16 cellular contexts compared by ENCODE assay signal in genomic region chr15:52144656-52145055, GRCh38. TPM values are rescaled to one million over a fixed set of nuclear protein-coding genes. Genes with fewer than 3 reads are reported as not detected.
A peak's percentile ranks its signal among the peaks of the same experiment; 100 is the strongest.
DNase-seq lines count a peak whose midpoint lies in the region; ATAC-seq and TF ChIP-seq lines count a peak whose summit lies in the region.
"Had no signal": no experiment of that assay in that cellular context is flagged by ENCODE, and none has a peak within 500 bp of the region (broad histone marks: within the 10 kb centered on the region; RNA-seq: fewer than 3 reads in every experiment).

No MANE protein-coding gene starts in this region.

- 96 to 100% methylated on average over 1 to 7 of the region's 7 CpGs for WGBS in mesodermal cell (ENCODE audit: insufficient coverage in 2 of 2), 2 experiments

- POLR2A ChIA-PET in PC-3 (lab: Charles Lee; ENCODE audit: unreplicated experiment), result no interaction called here

- ATAC-seq in PC-3 (peak; percentile 58), HG02678 (IDR thresholded peaks at IDR 0.05; ENCODE audit: unreplicated experiment) (no peak), HG02763 (IDR thresholded peaks at IDR 0.05; ENCODE audit: unreplicated experiment) (no peak)

- no peak overlapping the region for H2AFZ ChIP-seq in PC-3 (ENCODE audit: low read length)

- H3K36me3 ChIP-seq in PC-3 (ENCODE audit: low read depth, low read length) (no peaks in the 10 kb centered on the region), mesodermal cell (ENCODE audit: control insufficient read depth, insufficient read depth, low read length) (peaks cover 28% of the 10 kb centered on the region)

- H4K20me1 ChIP-seq in PC-3 (ENCODE audit: low read length), result no peaks in the 10 kb centered on the region

- H3F3A ChIP-seq in PC-3 (ENCODE audit: low read length, unreplicated experiment), result no peaks in the 10 kb centered on the region

- intact Hi-C loops in PC-3 (cut with micrococcal nuclease), result loop anchor here (5.0 kb wide), 1 partner anchor 42 kb away; no protein-coding TSS in a partner anchor

- peak; percentile 85 for DNase-seq in Daoy (ENCODE audit: low read depth)
- peak; percentile 43 for DNase-seq in PC-3
- peak; percentile 50 to 81 for DNase-seq in cardiac fibroblast (ENCODE audit: low read depth in 2 of 2)
- DNase-seq in NOMO-1 (lab: John Stamatoyannopoulos, UW; ENCODE audit: unreplicated experiment in 2 of 2), result no peak
- DNase-seq in ecto neural progenitor cell (ENCODE audit: low spot score), result no peak
- DNase-seq: CD4-positive, CD25-positive, alpha-beta regulatory T cell; GDM1; immature natural killer cell; NCI-H187 treated with DMSO at 0.1 percent for 48 hours; NCI-H82; WERI-Rb-1 had no signal

- no peak for TF ChIP-seq CTCF in PC-3 (conservative IDR thresholded peaks at IDR 0.05; ENCODE audit: low read depth, low read length)
- TF ChIP-seq CTCF in cardiac fibroblast (IDR thresholded peaks at IDR 0.05; ENCODE audit: low read depth, low read length), result no peak

- no peaks in the 10 kb centered on the region for H3K79me2 ChIP-seq in PC-3 (ENCODE audit: low read length)

- no peaks in the 10 kb centered on the region for H3K27me3 ChIP-seq in PC-3 (ENCODE audit: low read length)

- CTCF ChIA-PET in PC-3 (lab: Charles Lee), result no interaction called here

- no peak overlapping the region for H3K4me2 ChIP-seq in PC-3 (ENCODE audit: low read length)

- H3K4me1 ChIP-seq in PC-3 (ENCODE audit: insufficient read depth, low read length) (peaks cover 16% of the 10 kb centered on the region), mesodermal cell (ENCODE audit: control insufficient read depth, insufficient read depth, low read length, poor library complexity, severe bottlenecking) (peaks cover 25% of the 10 kb centered on the region)

- no TSS peak for BruUV-seq in PC-3 (replicated peaks; lab: Mats Ljungman, UMichigan)

- H3K9me3 ChIP-seq in PC-3 (ENCODE audit: low read length) (no peaks in the 10 kb centered on the region), mesodermal cell (ENCODE audit: control insufficient read depth, low read length) (peaks cover 19% of the 10 kb centered on the region)

- peak overlapping the region; percentile 42 for H3K27ac ChIP-seq in PC-3 (ENCODE audit: low read length)
- peak overlapping the region; percentile 91 for H3K27ac ChIP-seq in mesodermal cell (ENCODE audit: low read depth, low read length, severe bottlenecking)
- H3K27ac ChIP-seq: WERI-Rb-1 had no signal

- H3K9me2 ChIP-seq in PC-3 (replicated peaks; ENCODE audit: low read length), result no peaks in the 10 kb centered on the region

- H3K4me3 ChIP-seq in PC-3 (ENCODE audit: low read length) (no peak overlapping the region), cardiac fibroblast (replicated peaks in 1 of 2; ENCODE audit: low read depth in 2 of 2, low read length in 2 of 2) (no peak overlapping the region), mesodermal cell (ENCODE audit: extremely low read depth, insufficient read depth, low read length, poor library complexity, severe bottlenecking) (no peak overlapping the region)

- H3K9ac ChIP-seq in PC-3 (ENCODE audit: low read length), result no peak overlapping the region

RNA-seq across cellular contexts. Expression of gene BCL2L10, which starts 32.1 kb away (rescaled TPM):
- not detected in 2 replicates for total RNA-seq in Daoy (2014; rRNA removed; shearing (Covaris generic))
- total RNA-seq in PC-3 (2014; rRNA removed), result 1.8 TPM in 1 of 2 replicates, not detected in the other
- not detected for polyA plus RNA-seq in mesodermal cell (2013, experiment 1 of 2)
- polyA plus RNA-seq in mesodermal cell (2013, experiment 2 of 2), result not detected
- total RNA-seq: H4, SK-MEL-5 had no signal
- polyA plus RNA-seq: immature natural killer cell had no signal

RNA-seq across cellular contexts. Expression of gene GNB5, which starts 46.5 kb away (rescaled TPM):
- 35.4 and 60.7 TPM in 2 replicates for total RNA-seq in Daoy (2014; rRNA removed; shearing (Covaris generic))
- 49.3 and 54.7 TPM in 2 replicates for total RNA-seq in PC-3 (2014; rRNA removed)
- 17.6 TPM for polyA plus RNA-seq in mesodermal cell (2013, experiment 1 of 2)
- 17.2 TPM for polyA plus RNA-seq in mesodermal cell (2013, experiment 2 of 2)

Comparison
In these comparisons a context has a peak if more than half of its experiments do, and no peak if none do; other contexts are left out.
1. DNase-seq: peak in Daoy (single experiment), PC-3 (single experiment) and cardiac fibroblast (2 of 2); none in NOMO-1 (0 of 2) and ecto neural progenitor cell (single experiment).